Comparison of ENCODE assay signal across 8 cellular contexts in the genomic region with DNA sequence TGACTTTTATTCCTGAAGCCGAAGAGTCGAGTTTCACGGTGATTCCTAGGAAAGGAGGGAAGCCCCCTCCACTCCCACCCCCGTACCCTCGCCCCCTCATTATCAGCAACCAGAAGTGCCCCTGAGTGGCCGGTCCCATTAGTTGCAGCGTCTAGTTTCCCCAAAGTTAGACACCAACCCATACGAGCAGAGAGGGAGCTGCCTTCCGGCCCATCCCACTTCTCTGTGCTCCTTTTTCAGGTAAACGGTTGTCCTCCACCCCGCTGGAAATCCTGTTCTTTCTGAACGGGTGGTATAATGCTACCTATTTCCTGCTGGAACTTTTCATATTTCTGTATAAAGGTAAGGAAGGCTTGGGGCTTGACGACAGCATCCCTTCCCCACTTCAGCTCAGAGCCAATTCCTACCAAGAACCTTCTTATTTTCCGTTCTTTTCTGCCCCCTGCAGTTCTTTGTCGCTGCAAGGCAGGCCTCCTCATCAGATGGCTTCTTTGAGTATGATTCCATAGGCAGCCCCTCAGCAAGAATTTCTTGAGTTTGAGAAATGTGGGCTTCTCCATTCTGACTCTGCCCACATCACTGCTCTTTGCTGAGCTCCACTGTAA. TPM values are rescaled to one million over a fixed set of nuclear protein-coding genes. Genes with fewer than 3 reads are reported as not detected.
A peak's percentile ranks its signal among the peaks of the same experiment; 100 is the strongest.
DNase-seq lines count a peak whose midpoint lies in the region; ATAC-seq and TF ChIP-seq lines count a peak whose summit lies in the region.

No MANE protein-coding gene starts in this region.

- peaks cover 24% of the 10 kb centered on the region for H3K36me3 Mint-ChIP-seq in central memory CD8-positive, alpha-beta T cell (ENCODE audit: insufficient read depth)

- H3K4me1 ChIP-seq in PC-9 (replicated peaks; ENCODE audit: insufficient read depth) (peaks cover 11% of the 10 kb centered on the region), liver (ENCODE audit: control insufficient read depth in 4 of 4, insufficient read depth in 4 of 4, low read length in 3 of 4) (peaks cover 2 to 15% (median 11%) of the 10 kb centered on the region in 4 donors), thymus (ENCODE audit: control insufficient read depth, insufficient read depth, low read length) (peaks cover 4% of the 10 kb centered on the region)

- WGBS in liver, result 6% methylated on average over 15 of the region's 15 CpGs
- 2% methylated on average over 15 of the region's 15 CpGs for WGBS in thymus

- H3K4me3 Mint-ChIP-seq in central memory CD8-positive, alpha-beta T cell, result peak overlapping the region; percentile 89

- TF ChIP-seq CTCF in AG09309 (IDR thresholded peaks at IDR 0.05; ENCODE audit: control insufficient read depth, insufficient read depth, low read depth, low read length, missing control alignments) (peak; percentile 47), GM12875 (IDR thresholded peaks at IDR 0.05; ENCODE audit: borderline replicate concordance, insufficient read depth, low read depth, low read length) (no peak), PC-9 (conservative IDR thresholded peaks at IDR 0.05) (no peak; the same call in 1 of the 2 replicates), liver (IDR thresholded peaks at IDR 0.05; ENCODE audit: low read depth, low read length, missing input control) (no peak)

- no peaks in the 10 kb centered on the region for H3K9me3 Mint-ChIP-seq in central memory CD8-positive, alpha-beta T cell

- no peaks in the 10 kb centered on the region for H4K20me1 ChIP-seq in PC-9 (ENCODE audit: insufficient read depth)

- peak overlapping the region; percentile 52; the same call in 1 of the 2 replicates for H3K27ac ChIP-seq in PC-9
- H3K27ac ChIP-seq in liver (ENCODE audit: low read depth in 1 of 2, low read length in 2 of 2), result peak overlapping the region; percentile 49 to 63
- H3K27ac ChIP-seq in thymus (ENCODE audit: low read depth), result peak overlapping the region; percentile 95

- no peaks in the 10 kb centered on the region; the same call in 1 of the 2 replicates for H3K79me2 ChIP-seq in PC-9 (ENCODE audit: low read depth)

- H3K27ac Mint-ChIP-seq in central memory CD8-positive, alpha-beta T cell (ENCODE audit: low read depth), result peak overlapping the region; percentile 93

- no peaks in the 10 kb centered on the region for H3K27me3 ChIP-seq in PC-9 (ENCODE audit: insufficient read depth, low read depth)
- no peaks in the 10 kb centered on the region for H3K27me3 ChIP-seq in liver (ENCODE audit: control insufficient read depth in 4 of 4, insufficient read depth in 4 of 4, low read length in 3 of 4)
- no peaks in the 10 kb centered on the region for H3K27me3 ChIP-seq in thymus (ENCODE audit: control insufficient read depth, insufficient read depth)

- peak overlapping the region; percentile 99 for H2AFZ ChIP-seq in PC-9

- peaks cover 27% of the 10 kb centered on the region for H3K4me1 Mint-ChIP-seq in central memory CD8-positive, alpha-beta T cell

- H3F3A ChIP-seq in PC-9 (ENCODE audit: insufficient read depth, low read depth), result peaks cover 16% of the 10 kb centered on the region; the same call in 1 of the 2 replicates

- no peak for TF ChIP-seq RAD21 in liver (IDR thresholded peaks at IDR 0.05)

- H3K9me3 ChIP-seq in PC-9 (ENCODE audit: insufficient read depth, low read depth) (0 out of 2 replicates have a peak, but pooled peaks cover 2% of the 10 kb centered on the region), liver (ENCODE audit: control insufficient read depth in 4 of 4, low read length in 3 of 4) (no peaks in the 10 kb centered on the region), thymus (ENCODE audit: control insufficient read depth) (no peaks in the 10 kb centered on the region)

- ATAC-seq in central memory CD8-positive, alpha-beta T cell (replicated peaks; ENCODE audit: extremely low read depth, poor library complexity, severe bottlenecking), result peak; percentile 34

- H3K4me3 ChIP-seq in AG09309 (ENCODE audit: control insufficient read depth, low read depth, low read length) (peak overlapping the region; percentile 92), GM12875 (ENCODE audit: low read depth, low read length) (peak overlapping the region; percentile 67), PC-9 (peak overlapping the region; percentile 81), liver (ENCODE audit: low read depth in 1 of 3, low read length in 3 of 3) (peak overlapping the region; percentile 81 to 90 (median 87)), thymus (ENCODE audit: low read length) (peak overlapping the region; percentile 68)

- H3K4me2 ChIP-seq in PC-9, result peak overlapping the region; percentile 83

- no peaks in the 10 kb centered on the region; the same call in 1 of the 2 replicates for H3K36me3 ChIP-seq in PC-9 (ENCODE audit: low read depth)
- peaks cover 3 to 10% (median 8%) of the 10 kb centered on the region in 4 donors for H3K36me3 ChIP-seq in liver (ENCODE audit: control insufficient read depth in 4 of 4, insufficient read depth in 3 of 4, low read depth in 1 of 4, low read length in 3 of 4)
- peaks cover 3% of the 10 kb centered on the region for H3K36me3 ChIP-seq in thymus (ENCODE audit: control insufficient read depth, insufficient read depth)

- intact Hi-C loops in PC-9 (cut with micrococcal nuclease; ENCODE audit: unreplicated experiment), result loop anchor here (2.0 kb wide), 2 partner anchors 32 to 60 kb away; a partner anchor contains a TSS

- H3K27me3 Mint-ChIP-seq in central memory CD8-positive, alpha-beta T cell, result no peaks in the 10 kb centered on the region

- CTCF ChIA-PET in PC-9 (lab: Charles Lee), result interaction anchor here (0.6 to 2.4 kb wide), 6 partner anchors 9 to 572 kb away, joined by 4 to 21 read pairs (median 4); a partner anchor contains a TSS

- BruUV-seq in PC-9 (replicated peaks; lab: Mats Ljungman, UMichigan), result no TSS peak

- POLR2A ChIA-PET in PC-9 (lab: Charles Lee; ENCODE audit: unreplicated experiment), result interaction anchor here (0.7 kb wide), 1 partner anchor 1435 kb away, joined by 3 read pairs; no protein-coding TSS in a partner anchor

- H3K9ac ChIP-seq in liver (ENCODE audit: low read depth in 1 of 2, low read length in 2 of 2), result peak overlapping the region; percentile 53 to 66

- DNase-seq in AG09309 (ENCODE audit: low read depth) (no peak), PC-9 (peak in 1 of 2 experiments; percentile 10), NCI-H1436 treated with DMSO at 0.1 percent for 48 hours (lab: John Stamatoyannopoulos, UW) (no peak), NK-92 (lab: John Stamatoyannopoulos, UW; ENCODE audit: unreplicated experiment) (no peak)
- DNase-seq in central memory CD8-positive, alpha-beta T cell (ENCODE audit: low spot score in 2 of 2), result no peak

- no peaks in the 10 kb centered on the region for H3K9me2 ChIP-seq in PC-9 (ENCODE audit: insufficient read depth)

TF ChIP-seq in liver, 16 proteins besides CTCF, POLR2A, EP300 and RAD21:
- no peak for TF ChIP-seq JUND (IDR thresholded peaks at IDR 0.05)
TF ChIP-seq in liver: peak in this region for 0.

RNA-seq across cellular contexts. Expression of a gene that starts 0.7 kb away (rescaled TPM):
- total RNA-seq in PC-9 (2021) (17.6 and 21.1 TPM in 2 replicates), liver (1 to 10 TPM; 3.3 to 3.8 TPM)
- polyA plus RNA-seq in liver (1 to 10 TPM; 2.3 to 4.0 TPM), thymus (21.5 TPM)

RNA-seq across cellular contexts. Expression of a gene that starts 30.9 kb away (rescaled TPM):
- total RNA-seq in PC-9 (2021), result 32.5 and 46.1 TPM in 2 replicates
- 10 to 100 TPM; 13.5 to 19.7 TPM for total RNA-seq in liver
- 10 to 100 TPM; 28.8 to 39.6 TPM for polyA plus RNA-seq in liver
- polyA plus RNA-seq in thymus, result 53.3 TPM

RNA-seq across cellular contexts. Expression of a gene that starts 31.4 kb away (rescaled TPM):
- total RNA-seq in PC-9 (2021) (96.9 and 120 TPM in 2 replicates), liver (10 to 100 TPM; 22.2 to 36.5 TPM)
- polyA plus RNA-seq in liver (10 to 100 TPM; 20.2 to 34.6 TPM), thymus (20.5 TPM)

RNA-seq across cellular contexts. Expression of a gene that starts 36.7 kb away (rescaled TPM):
- 82.7 and 87.0 TPM in 2 replicates for total RNA-seq in PC-9 (2021)
- total RNA-seq in liver, result 10 to 100 TPM; 21.0 to 23.3 TPM
- 10 to 100 TPM; 12.5 to 23.7 TPM for polyA plus RNA-seq in liver
- polyA plus RNA-seq in thymus, result 76.3 TPM

RNA-seq across cellular contexts. Expression of a gene that starts 36.8 kb away (rescaled TPM):
- total RNA-seq in PC-9 (2021), result 32.5 and 38.3 TPM in 2 replicates
- 10 to 100 TPM; 25.5 to 32.2 TPM for total RNA-seq in liver
- polyA plus RNA-seq in liver, result 10 to 100 TPM; 28.1 to 46.9 TPM
- 59.9 TPM for polyA plus RNA-seq in thymus
